In the genomic region with DNA sequence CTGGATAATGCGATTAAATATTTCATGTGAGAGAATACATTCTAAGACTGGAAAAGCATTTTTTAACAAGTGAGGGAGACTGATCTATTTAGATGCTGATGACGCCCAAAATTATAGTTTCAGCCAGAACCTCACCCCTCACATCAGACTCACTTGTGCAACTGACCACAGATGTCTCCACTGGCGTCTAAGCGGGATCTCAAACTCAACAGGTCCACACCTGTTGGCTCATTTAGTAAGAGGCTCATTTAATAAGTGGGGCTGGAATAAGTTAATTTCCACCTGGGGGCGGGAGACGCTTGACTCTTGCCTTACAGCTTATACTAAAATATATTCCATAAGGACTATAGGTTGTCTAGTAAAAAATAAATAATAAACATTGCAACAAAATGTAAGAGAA, we compare ENCODE assay signal across 1 cellular context.
TF ChIP-seq lines count a peak whose summit lies in the region.

No MANE protein-coding gene starts in this region.

TF ChIP-seq in HEK293, 187 proteins besides CTCF, POLR2A, EP300 and RAD21 (continued from another document):
- TF ChIP-seq, protein P1, sequence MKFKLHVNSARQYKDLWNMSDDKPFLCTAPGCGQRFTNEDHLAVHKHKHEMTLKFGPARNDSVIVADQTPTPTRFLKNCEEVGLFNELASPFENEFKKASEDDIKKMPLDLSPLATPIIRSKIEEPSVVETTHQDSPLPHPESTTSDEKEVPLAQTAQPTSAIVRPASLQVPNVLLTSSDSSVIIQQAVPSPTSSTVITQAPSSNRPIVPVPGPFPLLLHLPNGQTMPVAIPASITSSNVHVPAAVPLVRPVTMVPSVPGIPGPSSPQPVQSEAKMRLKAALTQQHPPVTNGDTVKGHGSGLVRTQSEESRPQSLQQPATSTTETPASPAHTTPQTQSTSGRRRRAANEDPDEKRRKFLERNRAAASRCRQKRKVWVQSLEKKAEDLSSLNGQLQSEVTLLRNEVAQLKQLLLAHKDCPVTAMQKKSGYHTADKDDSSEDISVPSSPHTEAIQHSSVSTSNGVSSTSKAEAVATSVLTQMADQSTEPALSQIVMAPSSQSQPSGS (tag by site-specific recombination; IDR thresholded peaks at IDR 0.05; ENCODE audit: low read depth): no peak
- TF ChIP-seq SCRT2 (tag by site-specific recombination; IDR thresholded peaks at IDR 0.05): peak; percentile 97
